Comparison of ENCODE assay signal across 8 cellular contexts in the genomic region with DNA sequence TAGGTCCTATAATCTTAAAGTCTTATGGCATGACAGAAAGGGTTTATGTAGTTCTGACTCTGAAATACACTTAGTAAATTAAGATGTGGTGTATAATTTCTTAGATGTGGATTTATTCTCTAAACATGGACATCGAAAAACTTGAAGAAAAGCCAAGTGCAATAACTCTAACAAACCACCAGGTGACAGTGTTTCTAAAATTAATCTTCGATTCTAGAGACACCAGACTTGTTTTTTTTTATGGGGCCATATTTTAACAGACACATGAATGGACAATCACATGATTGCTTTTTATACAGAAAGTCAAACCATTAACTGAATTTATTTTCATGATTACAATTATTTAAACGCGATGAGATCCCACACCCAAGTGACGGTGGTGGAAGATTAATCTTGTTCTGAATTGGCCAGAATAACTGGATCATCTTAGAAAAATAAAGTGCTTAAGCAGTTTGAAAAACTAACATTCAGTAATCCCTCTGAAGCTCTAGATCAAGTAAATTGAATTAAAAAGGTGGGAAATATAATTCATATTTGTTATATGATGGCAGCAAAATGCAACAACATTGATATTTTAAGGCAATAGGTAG.
DNase-seq lines count a peak whose midpoint lies in the region; ATAC-seq, FAIRE-seq and TF ChIP-seq lines count a peak whose summit lies in the region.

No MANE protein-coding gene starts in this region.

- intact Hi-C loops in Caco-2 (cut with micrococcal nuclease; ENCODE audit: unreplicated experiment) (loop anchor here (1.0 to 2.0 kb wide), 3 partner anchors 197 to 618 kb away; no protein-coding TSS in a partner anchor), HepG2 (cut with micrococcal nuclease; ENCODE audit: unreplicated experiment) (loop anchor here (1.0 kb wide), 1 partner anchor 618 kb away; no protein-coding TSS in a partner anchor)

- H3K4me2 ChIP-seq in astrocyte (ENCODE audit: low read length) (no peak overlapping the region), HepG2 (ENCODE audit: low read depth, low read length) (no peak overlapping the region)

- ATAC-seq in GM21529 (IDR thresholded peaks at IDR 0.05; ENCODE audit: unreplicated experiment), result peak; percentile 57
- ATAC-seq in HepG2, result no peak
- ATAC-seq in HG03571 (IDR thresholded peaks at IDR 0.05; ENCODE audit: unreplicated experiment), result no peak
- no peak for ATAC-seq in GM19467 (IDR thresholded peaks at IDR 0.05; ENCODE audit: unreplicated experiment)
- no peak for ATAC-seq in HG03521 (IDR thresholded peaks at IDR 0.05; ENCODE audit: unreplicated experiment)

- no peaks in the 10 kb centered on the region for H3K9me3 Mint-ChIP-seq in Caco-2 (ENCODE audit: unreplicated experiment)
- H3K9me3 Mint-ChIP-seq in astrocyte (ENCODE audit: unreplicated experiment), result peaks cover 3% of the 10 kb centered on the region

- H3K9ac ChIP-seq in astrocyte (ENCODE audit: low read length) (no peak overlapping the region), HepG2 (ENCODE audit: insufficient read depth, low read depth, low read length) (no peak overlapping the region)

- H3K27me3 Mint-ChIP-seq in Caco-2 (ENCODE audit: insufficient read depth, unreplicated experiment) (peaks cover 6% of the 10 kb centered on the region), astrocyte (ENCODE audit: low read depth, unreplicated experiment) (no peaks in the 10 kb centered on the region)

- CTCF ChIA-PET in Caco-2 (lab: Charles Lee), result no interaction called here
- CTCF ChIA-PET in HepG2 (lab: Yijun Ruan, JAX; ENCODE audit: low intra/inter-chr PET ratio, low total read pairs), result interaction anchor here (3.3 kb wide), 1 partner anchor 617 kb away, joined by 23 read pairs; no protein-coding TSS in a partner anchor

- H3K36me3 Mint-ChIP-seq in Caco-2 (ENCODE audit: insufficient read depth, unreplicated experiment), result no peaks in the 10 kb centered on the region
- no peaks in the 10 kb centered on the region for H3K36me3 Mint-ChIP-seq in astrocyte (ENCODE audit: low read depth, unreplicated experiment)

- H2AFZ ChIP-seq in astrocyte (ENCODE audit: low read depth, low read length) (no peak overlapping the region), HepG2 (ENCODE audit: low read length) (no peak overlapping the region)

- no peaks in the 10 kb centered on the region for H4K20me1 ChIP-seq in astrocyte (ENCODE audit: insufficient read depth, low read length)
- H4K20me1 ChIP-seq in HepG2 (ENCODE audit: insufficient read depth, low read length), result no peaks in the 10 kb centered on the region

- TF ChIP-seq EP300 in HepG2 (IDR thresholded peaks at IDR 0.05; ENCODE audit: low read depth in 2 of 2, low read length in 2 of 2) (no peak), HepG2 (CRISPR knock-in tag; IDR thresholded peaks at IDR 0.05; ENCODE audit: borderline replicate concordance) (no peak)

- TF ChIP-seq RAD21 in HepG2 (CRISPR knock-in tag; IDR thresholded peaks at IDR 0.05), result 0 out of 2 replicates have a peak, but pooled peaks have one; percentile 14

- H3K27ac ChIP-seq in astrocyte (ENCODE audit: low read depth, low read length) (no peak overlapping the region), HepG2 (ENCODE audit: extremely low read length, insufficient read depth, low read length) (no peak overlapping the region)

- TF ChIP-seq CTCF in Caco-2 (IDR thresholded peaks at IDR 0.05; ENCODE audit: insufficient read depth in 1 of 2, low read depth in 1 of 2, low read length in 1 of 2, severe bottlenecking in 1 of 2, unreplicated experiment in 1 of 2) (peak; percentile 83 to 89), astrocyte (IDR thresholded peaks at IDR 0.05; ENCODE audit: insufficient read depth, low read depth, low read length) (peak; percentile 90), HepG2 (CRISPR knock-in tag; IDR thresholded peaks at IDR 0.05) (peak; percentile 55)

- in situ Hi-C loops in HepG2 (cut with HindIII; ENCODE audit: extremely low pct_ligation_motif_present, low pct_unique_long_range_greater_than_20kb), result no loop called here

- H3K27me3 ChIP-seq in Caco-2 (replicated peaks; ENCODE audit: control insufficient read depth, insufficient read depth, low read length) (no peaks in the 10 kb centered on the region), astrocyte (ENCODE audit: insufficient read depth, low read length) (no peaks in the 10 kb centered on the region), HepG2 (ENCODE audit: control insufficient read depth in 1 of 2, insufficient read depth in 2 of 2, low read length in 2 of 2) (no peaks in the 10 kb centered on the region)

- BruUV-seq in Caco-2 (replicated peaks; lab: Mats Ljungman, UMichigan) (no TSS peak), HepG2 (replicated peaks; lab: Mats Ljungman, UMichigan) (no TSS peak)

- WGBS in HepG2 (ENCODE audit: low lambda C conversion rate), result 10% methylated on average over 5 of the region's 5 CpGs

- H3K9me3 ChIP-seq in Caco-2 (no peaks in the 10 kb centered on the region; the same call in 1 of the 2 replicates), astrocyte (ENCODE audit: insufficient read depth, low read depth, low read length) (no peaks in the 10 kb centered on the region), HepG2 (ENCODE audit: low read length) (no peaks in the 10 kb centered on the region)

- DNase-seq in Caco-2, result peak in 1 of 2 experiments; percentile 2
- peak; percentile 20 for DNase-seq in NCI-H1436 treated with DMSO at 0.1 percent for 48 hours (lab: John Stamatoyannopoulos, UW)
- DNase-seq in astrocyte (ENCODE audit: low read depth), result peak; percentile 23
- peak; percentile 9 for DNase-seq in HepG2 (ENCODE audit: low spot score)

- H3K4me3 Mint-ChIP-seq in Caco-2 (ENCODE audit: unreplicated experiment) (no peak overlapping the region), astrocyte (ENCODE audit: unreplicated experiment) (no peak overlapping the region)

- H3K4me3 ChIP-seq in Caco-2 (ENCODE audit: low read depth, low read length), result no peak overlapping the region
- no peak overlapping the region for H3K4me3 ChIP-seq in astrocyte (ENCODE audit: insufficient read depth, low read depth, low read length)
- H3K4me3 ChIP-seq in HepG2 (replicated peaks in 1 of 3; ENCODE audit: insufficient read depth in 1 of 3, low read depth in 2 of 3, low read length in 3 of 3), result no peak overlapping the region

- TF ChIP-seq POLR2A in HepG2 (IDR thresholded peaks at IDR 0.05; ENCODE audit: insufficient read depth in 1 of 2, low read depth in 2 of 2, low read length in 2 of 2), result no peak

- H3K27ac Mint-ChIP-seq in Caco-2 (ENCODE audit: unreplicated experiment) (no peak overlapping the region), astrocyte (ENCODE audit: unreplicated experiment) (no peak overlapping the region)

- no peaks in the 10 kb centered on the region for H3K4me1 ChIP-seq in Caco-2
- peaks cover 3% of the 10 kb centered on the region for H3K4me1 ChIP-seq in astrocyte (ENCODE audit: insufficient read depth, low read length)
- no peaks in the 10 kb centered on the region for H3K4me1 ChIP-seq in HepG2 (ENCODE audit: insufficient read depth, low read length)

- FAIRE-seq in astrocyte (lab: Jason Lieb, UNC), result peak; percentile 43
- FAIRE-seq in HepG2 (lab: Jason Lieb, UNC), result peak; percentile 15

- H3K36me3 ChIP-seq in Caco-2 (ENCODE audit: control insufficient read depth, insufficient read depth, low read length), result no peaks in the 10 kb centered on the region
- H3K36me3 ChIP-seq in astrocyte (ENCODE audit: insufficient read depth, low read length), result no peaks in the 10 kb centered on the region
- H3K36me3 ChIP-seq in HepG2 (replicated peaks in 1 of 2; ENCODE audit: control insufficient read depth in 1 of 2, insufficient read depth in 2 of 2, low read length in 2 of 2), result no peaks in the 10 kb centered on the region

- H3K4me1 Mint-ChIP-seq in Caco-2 (ENCODE audit: low read depth, unreplicated experiment), result no peaks in the 10 kb centered on the region
- peaks cover 21% of the 10 kb centered on the region for H3K4me1 Mint-ChIP-seq in astrocyte (ENCODE audit: low read depth, unreplicated experiment)

- POLR2A ChIA-PET in Caco-2 (lab: Charles Lee) (no interaction called here), HepG2 (lab: Yijun Ruan, JAX) (no interaction called here)

- H3K79me2 ChIP-seq in astrocyte (ENCODE audit: insufficient read depth, low read length), result no peaks in the 10 kb centered on the region
- no peaks in the 10 kb centered on the region for H3K79me2 ChIP-seq in HepG2 (ENCODE audit: insufficient read depth, low read length)

TF ChIP-seq in HepG2, 621 proteins besides CTCF, POLR2A, EP300 and RAD21:
- TF ChIP-seq SMC3 (IDR thresholded peaks at IDR 0.05; ENCODE audit: low read length) (peak; percentile 78), NFIC (IDR thresholded peaks at IDR 0.05; ENCODE audit: low read length) (no peak), SMAD3 (CRISPR knock-in tag; IDR thresholded peaks at IDR 0.05) (no peak), TARDBP (CRISPR knock-in tag; IDR thresholded peaks at IDR 0.05) (no peak), ZNF83 (CRISPR knock-in tag; IDR thresholded peaks at IDR 0.05; ENCODE audit: borderline replicate concordance) (no peak), ISL2 (CRISPR knock-in tag; IDR thresholded peaks at IDR 0.05) (no peak), ZNF33B (CRISPR knock-in tag; IDR thresholded peaks at IDR 0.05) (no peak), STAG1 (CRISPR knock-in tag; IDR thresholded peaks at IDR 0.05) (peak; percentile 52), TOE1 (CRISPR knock-in tag; IDR thresholded peaks at IDR 0.05) (no peak), ZNF577 (CRISPR knock-in tag; IDR thresholded peaks at IDR 0.05; ENCODE audit: borderline replicate concordance, low read depth) (no peak)
- TF ChIP-seq, protein P1, sequence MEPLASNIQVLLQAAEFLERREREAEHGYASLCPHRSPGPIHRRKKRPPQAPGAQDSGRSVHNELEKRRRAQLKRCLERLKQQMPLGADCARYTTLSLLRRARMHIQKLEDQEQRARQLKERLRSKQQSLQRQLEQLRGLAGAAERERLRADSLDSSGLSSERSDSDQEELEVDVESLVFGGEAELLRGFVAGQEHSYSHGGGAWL (CRISPR knock-in tag; IDR thresholded peaks at IDR 0.05), result no peak
